In the genomic region with DNA sequence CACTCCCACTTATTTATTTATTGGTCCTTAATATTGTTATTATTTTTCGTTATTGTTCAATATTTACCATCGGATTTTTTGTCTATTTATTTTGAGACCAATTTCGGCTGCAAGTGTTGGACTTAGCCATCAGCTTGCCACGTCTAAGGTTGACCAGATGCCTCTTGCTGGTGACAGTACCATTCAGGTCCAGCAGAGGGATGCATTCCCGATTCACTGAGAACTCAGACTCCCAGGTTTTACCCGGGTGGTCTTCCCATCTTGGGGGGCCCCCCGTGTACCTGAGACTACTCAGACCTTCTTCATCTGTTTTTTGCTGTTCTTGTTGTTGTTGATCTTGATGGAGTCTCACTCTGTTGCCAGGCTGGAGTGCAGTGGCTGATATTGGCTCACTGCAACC, we compare ENCODE assay signal across 15 cellular contexts.
DNase-seq lines count a peak whose midpoint lies in the region; ATAC-seq, FAIRE-seq and TF ChIP-seq lines count a peak whose summit lies in the region.
"Had no signal": no experiment of that assay in that cellular context is flagged by ENCODE, and none has a peak within 500 bp of the region (broad histone marks: within the 10 kb centered on the region; RNA-seq: fewer than 3 reads in every experiment).

No MANE protein-coding gene starts in this region.

- no peaks in the 10 kb centered on the region for H3K27me3 Mint-ChIP-seq in stimulated activated naive CD8-positive, alpha-beta T cell treated with anti-CD3 and anti-CD28 coated beads, Interleukin-15, amount 100 ng/mL, for 72 hours
- H3K27me3 Mint-ChIP-seq in endothelial cell (ENCODE audit: unreplicated experiment), result no peaks in the 10 kb centered on the region
- no peaks in the 10 kb centered on the region for H3K27me3 Mint-ChIP-seq in activated CD4-positive, alpha-beta memory T cell treated with anti-CD3 and anti-CD28 coated beads, Interleukin-2, amount 10 ng/mL, durations not matched to agents 7 days and 5 days
- no peaks in the 10 kb centered on the region for H3K27me3 Mint-ChIP-seq in naive thymus-derived CD8-positive, alpha-beta T cell
- H3K27me3 Mint-ChIP-seq: activated naive CD4-positive, alpha-beta T cell treated with anti-CD3 and anti-CD28 coated beads, Interleukin-2, amount 50 U/mL, for 24 hours had no signal

- POLR2A ChIA-PET in activated CD4-positive, alpha-beta memory T cell treated with anti-CD3 and anti-CD28 coated beads, Interleukin-2, amount 10 ng/mL, durations not matched to agents 7 days and 5 days (lab: Charles Lee), result no interaction called here
- POLR2A ChIA-PET in naive thymus-derived CD8-positive, alpha-beta T cell (lab: Charles Lee), result no interaction called here

- peaks cover 0 to 22% of the 10 kb centered on the region in 2 donors for H3K9me3 ChIP-seq in transverse colon

- no peak for TF ChIP-seq EP300 in transverse colon (IDR thresholded peaks at IDR 0.05; ENCODE audit: low read depth)

- H3K36me3 ChIP-seq in KMS-11 (ENCODE audit: insufficient read depth) (no peaks in the 10 kb centered on the region), transverse colon (peaks cover 0 to 8% (median 2%) of the 10 kb centered on the region in 4 donors)
- H3K36me3 ChIP-seq: cardiac muscle cell had no signal

- H3K27ac Mint-ChIP-seq in stimulated activated naive CD8-positive, alpha-beta T cell treated with anti-CD3 and anti-CD28 coated beads, Interleukin-15, amount 100 ng/mL, for 72 hours, result peak overlapping the region in 1 of 2 donors; percentile 76
- H3K27ac Mint-ChIP-seq in endothelial cell (ENCODE audit: unreplicated experiment), result no peak overlapping the region
- no peak overlapping the region for H3K27ac Mint-ChIP-seq in activated CD4-positive, alpha-beta memory T cell treated with anti-CD3 and anti-CD28 coated beads, Interleukin-2, amount 10 ng/mL, durations not matched to agents 7 days and 5 days
- no peak overlapping the region for H3K27ac Mint-ChIP-seq in naive thymus-derived CD8-positive, alpha-beta T cell
- H3K27ac Mint-ChIP-seq: activated naive CD4-positive, alpha-beta T cell treated with anti-CD3 and anti-CD28 coated beads, Interleukin-2, amount 50 U/mL, for 24 hours had no signal

- H3K4me1 ChIP-seq in KMS-11 (ENCODE audit: low read depth, poor library complexity, severe bottlenecking), result no peaks in the 10 kb centered on the region
- H3K4me1 ChIP-seq in transverse colon, result no peaks in the 10 kb centered on the region

- FAIRE-seq in urothelium cell line (lab: Jason Lieb, UNC), result no peak
- FAIRE-seq: G401.6, kidney, RCC 7860 had no signal

- no peak overlapping the region for H2AFZ ChIP-seq in KMS-11 (ENCODE audit: low read depth)

- peaks cover 69% of the 10 kb centered on the region in 2 donors for H3K9me3 Mint-ChIP-seq in stimulated activated naive CD8-positive, alpha-beta T cell treated with anti-CD3 and anti-CD28 coated beads, Interleukin-15, amount 100 ng/mL, for 72 hours
- peaks cover 25% of the 10 kb centered on the region for H3K9me3 Mint-ChIP-seq in endothelial cell (ENCODE audit: unreplicated experiment)
- H3K9me3 Mint-ChIP-seq in activated CD4-positive, alpha-beta memory T cell treated with anti-CD3 and anti-CD28 coated beads, Interleukin-2, amount 10 ng/mL, durations not matched to agents 7 days and 5 days, result peaks cover 55% of the 10 kb centered on the region
- H3K9me3 Mint-ChIP-seq in naive thymus-derived CD8-positive, alpha-beta T cell, result peaks cover 18 to 69% (median 64%) of the 10 kb centered on the region in 9 donors

- no peaks in the 10 kb centered on the region for H3K79me2 ChIP-seq in KMS-11 (ENCODE audit: insufficient read depth, low read depth)

- DNase-seq in stimulated activated naive CD8-positive, alpha-beta T cell treated with anti-CD3 and anti-CD28 coated beads, Interleukin-15, Interleukin-2, amounts not matched to agents 100 U/mL and 50 U/mL, for 24 hours, result peak; percentile 10
- DNase-seq in stimulated activated naive CD8-positive, alpha-beta T cell treated with anti-CD3 and anti-CD28 coated beads, Interleukin-15, amount 100 ng/mL, for 72 hours, result no peak
- DNase-seq in endothelial cell (ENCODE audit: low spot score) (no peak), urothelium cell line (ENCODE audit: low spot score) (peak; percentile 33), transverse colon (no peak)
- DNase-seq in activated CD4-positive, alpha-beta memory T cell treated with anti-CD3 and anti-CD28 coated beads, Interleukin-2, amount 10 ng/mL, durations not matched to agents 7 days and 5 days, result no peak
- DNase-seq in naive thymus-derived CD8-positive, alpha-beta T cell, result no peak
- DNase-seq: kidney, NCI-H510A had no signal

- no peak overlapping the region for H3K4me2 ChIP-seq in KMS-11

- intact Hi-C loops in transverse colon (cut with DNase I; ENCODE audit: low total_unique reads), result no loop called here

- TF ChIP-seq CTCF in KMS-11 (conservative IDR thresholded peaks at IDR 0.05; ENCODE audit: low read depth, low read length) (peak; percentile 48), endothelial cell (IDR thresholded peaks at IDR 0.05; ENCODE audit: unreplicated experiment) (peak; percentile 19), transverse colon (IDR thresholded peaks at IDR 0.05) (no peak)

- no peak overlapping the region for H3K4me3 Mint-ChIP-seq in stimulated activated naive CD8-positive, alpha-beta T cell treated with anti-CD3 and anti-CD28 coated beads, Interleukin-15, amount 100 ng/mL, for 72 hours
- no peak overlapping the region for H3K4me3 Mint-ChIP-seq in endothelial cell (ENCODE audit: unreplicated experiment)
- no peak overlapping the region for H3K4me3 Mint-ChIP-seq in activated CD4-positive, alpha-beta memory T cell treated with anti-CD3 and anti-CD28 coated beads, Interleukin-2, amount 10 ng/mL, durations not matched to agents 7 days and 5 days
- no peak overlapping the region for H3K4me3 Mint-ChIP-seq in naive thymus-derived CD8-positive, alpha-beta T cell
- H3K4me3 Mint-ChIP-seq: activated naive CD4-positive, alpha-beta T cell treated with anti-CD3 and anti-CD28 coated beads, Interleukin-2, amount 50 U/mL, for 24 hours had no signal

- TF ChIP-seq POLR2A in transverse colon (IDR thresholded peaks at IDR 0.05), result no peak

- ATAC-seq in stimulated activated naive CD8-positive, alpha-beta T cell treated with anti-CD3 and anti-CD28 coated beads, Interleukin-15, Interleukin-2, amounts not matched to agents 100 U/mL and 50 U/mL, for 24 hours, result no peak
- ATAC-seq in stimulated activated naive CD8-positive, alpha-beta T cell treated with anti-CD3 and anti-CD28 coated beads, Interleukin-15, amount 100 ng/mL, for 72 hours, result no peak
- ATAC-seq in naive thymus-derived CD8-positive, alpha-beta T cell, result no peak

- peaks cover 50% of the 10 kb centered on the region for H3K36me3 Mint-ChIP-seq in endothelial cell (ENCODE audit: low read depth, unreplicated experiment)
- peaks cover 32% of the 10 kb centered on the region for H3K36me3 Mint-ChIP-seq in activated CD4-positive, alpha-beta memory T cell treated with anti-CD3 and anti-CD28 coated beads, Interleukin-2, amount 10 ng/mL, durations not matched to agents 7 days and 5 days (ENCODE audit: low read depth)
- peaks cover 46 to 77% (median 70%) of the 10 kb centered on the region in 3 donors for H3K36me3 Mint-ChIP-seq in naive thymus-derived CD8-positive, alpha-beta T cell

- H3K4me1 Mint-ChIP-seq in stimulated activated naive CD8-positive, alpha-beta T cell treated with anti-CD3 and anti-CD28 coated beads, Interleukin-15, amount 100 ng/mL, for 72 hours, result no peaks in the 10 kb centered on the region
- H3K4me1 Mint-ChIP-seq in endothelial cell (ENCODE audit: unreplicated experiment), result no peaks in the 10 kb centered on the region
- no peaks in the 10 kb centered on the region for H3K4me1 Mint-ChIP-seq in activated CD4-positive, alpha-beta memory T cell treated with anti-CD3 and anti-CD28 coated beads, Interleukin-2, amount 10 ng/mL, durations not matched to agents 7 days and 5 days
- H3K4me1 Mint-ChIP-seq in naive thymus-derived CD8-positive, alpha-beta T cell, result peaks cover 0 to 8% (median 2%) of the 10 kb centered on the region in 4 donors
- H3K4me1 Mint-ChIP-seq: activated naive CD4-positive, alpha-beta T cell treated with anti-CD3 and anti-CD28 coated beads, Interleukin-2, amount 50 U/mL, for 24 hours had no signal

- no peak overlapping the region for H3K27ac ChIP-seq in KMS-11
- no peak overlapping the region for H3K27ac ChIP-seq in transverse colon
- H3K27ac ChIP-seq: cardiac muscle cell, thoracic aorta had no signal

- H3K9ac ChIP-seq in KMS-11, result no peak overlapping the region

- no peaks in the 10 kb centered on the region for H4K20me1 ChIP-seq in KMS-11 (ENCODE audit: insufficient read depth)

- CTCF ChIA-PET in activated CD4-positive, alpha-beta memory T cell treated with anti-CD3 and anti-CD28 coated beads, Interleukin-2, amount 10 ng/mL, durations not matched to agents 7 days and 5 days (lab: Charles Lee), result interaction anchor here (1.5 kb wide), 1 partner anchor 16 kb away, joined by 4 read pairs; no protein-coding TSS in a partner anchor

- in situ Hi-C loops in transverse colon (cut with MboI; ENCODE audit: low pct_ligation_motif_present in 1 of 4, low pct_unique_long_range_greater_than_20kb in 1 of 4, low sequenced_read_pairs in 3 of 4), result no loop called here

- H3K27me3 ChIP-seq in KMS-11 (ENCODE audit: insufficient read depth, low read depth) (no peaks in the 10 kb centered on the region), transverse colon (no peaks in the 10 kb centered on the region)
- H3K27me3 ChIP-seq: cardiac muscle cell had no signal

- no peak overlapping the region for H3K4me3 ChIP-seq in KMS-11 (IDR thresholded peaks at IDR 0.05; ENCODE audit: insufficient read depth, low read depth, low read length)
- no peak overlapping the region for H3K4me3 ChIP-seq in transverse colon
- H3K4me3 ChIP-seq: cardiac muscle cell, thoracic aorta had no signal

- 93 to 95% methylated on average over 7 of the region's 7 CpGs for WGBS in transverse colon (ENCODE audit: low coverage in 1 of 2), 2 donors

Comparison
In these comparisons a context has a peak if more than half of its experiments do, and no peak if none do; other contexts are left out.
1. DNase-seq: peak in stimulated activated naive CD8-positive, alpha-beta T cell treated with anti-CD3 and anti-CD28 coated beads, Interleukin-15, Interleukin-2, amounts not matched to agents 100 U/mL and 50 U/mL, for 24 hours (single experiment) and urothelium cell line (single experiment); none in stimulated activated naive CD8-positive, alpha-beta T cell treated with anti-CD3 and anti-CD28 coated beads, Interleukin-15, amount 100 ng/mL, for 72 hours (0 of 2), endothelial cell (single experiment), transverse colon (single experiment), activated CD4-positive, alpha-beta memory T cell treated with anti-CD3 and anti-CD28 coated beads, Interleukin-2, amount 10 ng/mL, durations not matched to agents 7 days and 5 days (single experiment) and naive thymus-derived CD8-positive, alpha-beta T cell (0 of 10).
2. CTCF ChIP-seq: peak in KMS-11 (single experiment) and endothelial cell (single experiment); none in transverse colon (0 of 5).